Comparison of ENCODE assay signal across 16 cellular contexts in the genomic region with DNA sequence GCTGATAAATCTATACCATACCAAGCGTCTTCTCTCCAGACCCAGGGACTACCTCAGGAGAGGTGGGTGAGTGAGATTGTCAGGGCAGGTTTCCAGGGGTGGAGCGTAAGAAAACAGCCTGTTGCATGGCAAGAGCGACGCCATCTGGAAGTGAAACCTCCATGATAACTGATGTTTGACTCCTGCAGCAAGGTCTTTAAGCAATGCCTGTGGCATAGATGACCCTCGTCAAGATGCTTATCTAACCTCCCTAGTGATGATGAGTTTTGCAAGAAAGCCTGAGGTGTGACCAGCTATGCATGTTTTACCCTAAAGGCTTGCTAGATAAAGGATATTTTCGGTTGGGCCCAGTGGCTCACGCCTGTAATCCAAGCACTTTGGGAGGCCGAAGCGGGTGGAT.
DNase-seq lines count a peak whose midpoint lies in the region; ATAC-seq and TF ChIP-seq lines count a peak whose summit lies in the region.
"Had no signal": no experiment of that assay in that cellular context is flagged by ENCODE, and none has a peak within 500 bp of the region (broad histone marks: within the 10 kb centered on the region; RNA-seq: fewer than 3 reads in every experiment).

No MANE protein-coding gene starts in this region.

- H3K4me3 ChIP-seq in NB4 (ENCODE audit: low read depth, low read length) = no peak overlapping the region
- H3K4me3 ChIP-seq in PC-3 (ENCODE audit: low read length) = no peak overlapping the region
- H3K4me3 ChIP-seq: BLaER1 had no signal

- peak; percentile 39 for DNase-seq in activated effector memory CD4-positive, alpha-beta T cell treated with anti-CD3 and anti-CD28 coated beads, Interleukin-2, amount 50 U/mL, for 16 hours
- no peak for DNase-seq in activated effector memory CD4-positive, alpha-beta T cell treated with Interleukin-2 at 50 U/mL for 16 hours
- DNase-seq in NB4 (ENCODE audit: low read depth) = peak; percentile 30
- peak; percentile 20 for DNase-seq in mesenteric fat pad (ENCODE audit: low spot score)
- DNase-seq in PC-3 = no peak
- no peak for DNase-seq in NCI-H526 treated with DMSO at 0.1 percent for 48 hours (lab: John Stamatoyannopoulos, UW)
- no peak for DNase-seq in NAMALWA (ENCODE audit: low spot score)
- DNase-seq: 8988T; AML-193; Caco-2; CD8-positive, alpha-beta memory T cell; DND-41; GDM1; GOT3; H9 had no signal

- H3F3A ChIP-seq in PC-3 (ENCODE audit: low read length, unreplicated experiment) = no peaks in the 10 kb centered on the region

- H4K20me1 ChIP-seq in PC-3 (ENCODE audit: low read length) = no peaks in the 10 kb centered on the region
- H4K20me1 ChIP-seq: BLaER1 had no signal

- H3K27me3 ChIP-seq in PC-3 (ENCODE audit: low read length) = no peaks in the 10 kb centered on the region; the same call in 1 of the 2 replicates
- H3K27me3 ChIP-seq: BLaER1 had no signal

- no peaks in the 10 kb centered on the region for H3K79me2 ChIP-seq in PC-3 (ENCODE audit: low read length)

- ATAC-seq in PC-3 = no peak

- H3K9ac ChIP-seq in PC-3 (ENCODE audit: low read length) = no peak overlapping the region
- H3K9ac ChIP-seq: BLaER1 had no signal

- TF ChIP-seq POLR2A in NB4 (IDR thresholded peaks at IDR 0.05; ENCODE audit: extremely low read depth, insufficient read length) = no peak

- no peaks in the 10 kb centered on the region for H3K36me3 ChIP-seq in PC-3 (ENCODE audit: low read depth, low read length)
- H3K36me3 ChIP-seq: BLaER1 had no signal

- no peak overlapping the region for H2AFZ ChIP-seq in PC-3 (ENCODE audit: low read length)

- no peaks in the 10 kb centered on the region for H3K4me1 ChIP-seq in PC-3 (ENCODE audit: insufficient read depth, low read length)
- H3K4me1 ChIP-seq: BLaER1, Caco-2 had no signal

- no peak overlapping the region for H3K27ac ChIP-seq in PC-3 (ENCODE audit: low read length)
- H3K27ac ChIP-seq: BLaER1 had no signal

- POLR2A ChIA-PET in PC-3 (lab: Charles Lee; ENCODE audit: unreplicated experiment) = no interaction called here

- intact Hi-C loops in PC-3 (cut with micrococcal nuclease) = no loop called here

- H3K4me2 ChIP-seq in PC-3 (ENCODE audit: low read length) = no peak overlapping the region
- H3K4me2 ChIP-seq: BLaER1 had no signal

- H3K9me2 ChIP-seq in PC-3 (replicated peaks; ENCODE audit: low read length) = no peaks in the 10 kb centered on the region

- BruUV-seq in PC-3 (replicated peaks; lab: Mats Ljungman, UMichigan) = no TSS peak

- CTCF ChIA-PET in PC-3 (lab: Charles Lee) = no interaction called here

- H3K9me3 ChIP-seq in PC-3 (ENCODE audit: low read length) = no peaks in the 10 kb centered on the region
- H3K9me3 ChIP-seq: Caco-2 had no signal

- no peak for TF ChIP-seq CTCF in NB4 (IDR thresholded peaks at IDR 0.05; ENCODE audit: low read depth, low read length)
- TF ChIP-seq CTCF in PC-3 (conservative IDR thresholded peaks at IDR 0.05; ENCODE audit: low read depth, low read length) = no peak

Comparison
In these comparisons a context has a peak if more than half of its experiments do, and no peak if none do; other contexts are left out.
1. DNase-seq: peak in activated effector memory CD4-positive, alpha-beta T cell treated with anti-CD3 and anti-CD28 coated beads, Interleukin-2, amount 50 U/mL, for 16 hours (single experiment), NB4 (single experiment) and mesenteric fat pad (single experiment); none in activated effector memory CD4-positive, alpha-beta T cell treated with Interleukin-2 at 50 U/mL for 16 hours (single experiment), PC-3 (single experiment), NCI-H526 treated with DMSO at 0.1 percent for 48 hours (single experiment) and NAMALWA (single experiment).